ENCODE assay signal across 15 cellular contexts in the genomic region with DNA sequence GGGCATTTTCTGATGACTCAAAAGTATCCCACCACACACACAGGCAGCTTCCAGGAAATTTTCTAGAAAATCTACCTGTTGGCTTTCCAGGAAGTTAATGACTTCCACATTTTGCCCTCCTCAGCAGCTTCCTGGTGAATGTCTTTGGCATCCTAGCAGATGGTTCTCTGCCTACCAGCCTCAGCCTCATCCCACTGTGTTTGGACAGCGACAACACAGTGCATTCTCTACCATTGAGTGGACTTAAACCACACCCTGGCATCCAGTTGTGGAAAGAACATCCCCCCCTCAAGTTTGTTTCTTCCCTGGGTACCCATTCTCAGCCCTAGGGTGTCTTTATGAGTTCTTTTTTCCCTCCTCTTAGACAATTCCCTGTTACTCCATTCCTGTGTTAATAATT. TPM values are rescaled to one million over a fixed set of nuclear protein-coding genes. Genes with fewer than 3 reads are reported as not detected.
A peak's percentile ranks its signal among the peaks of the same experiment; 100 is the strongest.
DNase-seq lines count a peak whose midpoint lies in the region; ATAC-seq and TF ChIP-seq lines count a peak whose summit lies in the region.
"Had no signal": no experiment of that assay in that cellular context is flagged by ENCODE, and none has a peak within 500 bp of the region (broad histone marks: within the 10 kb centered on the region; RNA-seq: fewer than 3 reads in every experiment).

No MANE protein-coding gene starts in this region.

- H3K14ac ChIP-seq in trophoblast cell (ENCODE audit: low read length): no peak overlapping the region

- no peak overlapping the region for H3K18ac ChIP-seq in trophoblast cell (ENCODE audit: low read length)

- peak; percentile 27 for DNase-seq in AG10803 (ENCODE audit: low read depth)
- DNase-seq in PC-3: peak; percentile 52
- no peak for DNase-seq in trophoblast cell
- DNase-seq in NCI-H1048 (lab: John Stamatoyannopoulos, UW): no peak
- no peak for DNase-seq in Karpas-422
- DNase-seq in T-helper 1 cell: no peak
- DNase-seq: CD4-positive, CD25-positive, alpha-beta regulatory T cell; DMS53; GOT3; H9; HFFc6 had no signal

- no TSS peak for BruUV-seq in PC-3 (replicated peaks; lab: Mats Ljungman, UMichigan)

- no peak overlapping the region for H4K12ac ChIP-seq in trophoblast cell (ENCODE audit: low read depth, low read length)

- TF ChIP-seq CTCF in AG10803 (conservative IDR thresholded peaks at IDR 0.05; ENCODE audit: low read length): no peak
- TF ChIP-seq CTCF in HEK293 (tag by site-specific recombination; IDR thresholded peaks at IDR 0.05): no peak
- no peak for TF ChIP-seq CTCF in PC-3 (conservative IDR thresholded peaks at IDR 0.05; ENCODE audit: low read depth, low read length)

- H3K23ac ChIP-seq in trophoblast cell (ENCODE audit: low read length): no peak overlapping the region

- CTCF ChIA-PET in HEK293 (lab: Yijun Ruan, JAX): no interaction called here
- CTCF ChIA-PET in PC-3 (lab: Charles Lee): no interaction called here

- no peak overlapping the region for H2BK120ac ChIP-seq in trophoblast cell (ENCODE audit: insufficient read depth, low read length, poor library complexity)

- H4K8ac ChIP-seq in trophoblast cell (ENCODE audit: low read depth, low read length): peak overlapping the region; percentile 18

- no CpG with 5 or more reads among the region's 1 CpG for WGBS in trophoblast cell (ENCODE audit: extremely low coverage, insufficient coverage, insufficient read length)

- ATAC-seq in PC-3: peak; percentile 53
- ATAC-seq: HepG2 had no signal

- POLR2A ChIA-PET in HEK293 (lab: Yijun Ruan, JAX): no interaction called here
- POLR2A ChIA-PET in PC-3 (lab: Charles Lee; ENCODE audit: unreplicated experiment): no interaction called here

- H3K4ac ChIP-seq in trophoblast cell (ENCODE audit: low read depth, low read length): no peak overlapping the region

- intact Hi-C loops in PC-3 (cut with micrococcal nuclease): no loop called here

- H3F3A ChIP-seq in PC-3 (ENCODE audit: low read length, unreplicated experiment): no peaks in the 10 kb centered on the region

- H3K79me2 ChIP-seq in PC-3 (ENCODE audit: low read length) (no peaks in the 10 kb centered on the region), trophoblast cell (ENCODE audit: control insufficient read depth, insufficient read depth, low read length, poor library complexity) (no peaks in the 10 kb centered on the region), Karpas-422 (ENCODE audit: low read length) (no peaks in the 10 kb centered on the region)

- peak overlapping the region; percentile 45 for H4K91ac ChIP-seq in trophoblast cell (ENCODE audit: low read depth, low read length)

- no peak overlapping the region for H2AFZ ChIP-seq in PC-3 (ENCODE audit: low read length)
- no peak overlapping the region for H2AFZ ChIP-seq in trophoblast cell (ENCODE audit: insufficient read depth, low read length, poor library complexity)
- H2AFZ ChIP-seq in Karpas-422 (ENCODE audit: low read length): no peak overlapping the region

- H2BK12ac ChIP-seq in trophoblast cell (ENCODE audit: low read length): peak overlapping the region; percentile 72

- H3K27ac ChIP-seq in HEK293 (ENCODE audit: extremely low read depth, low read depth, low read length) (no peak overlapping the region), PC-3 (ENCODE audit: low read length) (no peak overlapping the region), trophoblast cell (ENCODE audit: low read depth, low read length) (peak overlapping the region; percentile 24), Karpas-422 (ENCODE audit: low read length) (no peak overlapping the region)
- H3K27ac ChIP-seq: 22Rv1; BLaER1 treated with 17β-estradiol and CSF1 and Interleukin-3, amounts not matched to agents 10 nM and 100 nM had no signal

- H3K9me2 ChIP-seq in PC-3 (replicated peaks; ENCODE audit: low read length) (no peaks in the 10 kb centered on the region), Karpas-422 (replicated peaks; ENCODE audit: insufficient read depth, low read length) (no peaks in the 10 kb centered on the region)

- H4K20me1 ChIP-seq in PC-3 (ENCODE audit: low read length): no peaks in the 10 kb centered on the region
- no peaks in the 10 kb centered on the region for H4K20me1 ChIP-seq in Karpas-422 (ENCODE audit: insufficient read depth, low read depth, low read length)
- H4K20me1 ChIP-seq: BLaER1 treated with 17β-estradiol and CSF1 and Interleukin-3, amounts not matched to agents 10 nM and 100 nM had no signal

- H3K4me1 ChIP-seq in HEK293 (ENCODE audit: control insufficient read depth, insufficient read depth, low read length) (no peaks in the 10 kb centered on the region), PC-3 (ENCODE audit: insufficient read depth, low read length) (peaks cover 5% of the 10 kb centered on the region; the same call in 1 of the 2 replicates), trophoblast cell (ENCODE audit: control insufficient read depth in 1 of 2, insufficient read depth in 2 of 2, low read length in 2 of 2) (peaks cover 3 to 11% of the 10 kb centered on the region in 2 experiments), Karpas-422 (ENCODE audit: low read length) (no peaks in the 10 kb centered on the region)

- no peaks in the 10 kb centered on the region for H3K27me3 ChIP-seq in PC-3 (ENCODE audit: low read length)
- H3K27me3 ChIP-seq in trophoblast cell (ENCODE audit: insufficient read depth, low read length): no peaks in the 10 kb centered on the region
- H3K27me3 ChIP-seq in Karpas-422 (ENCODE audit: low read length): no peaks in the 10 kb centered on the region
- H3K27me3 ChIP-seq: BLaER1 treated with 17β-estradiol and CSF1 and Interleukin-3, amounts not matched to agents 10 nM and 100 nM had no signal

- H3K79me1 ChIP-seq in trophoblast cell (ENCODE audit: low read length): peaks cover 5% of the 10 kb centered on the region

- H3K36me3 ChIP-seq in HEK293 (ENCODE audit: control insufficient read depth in 2 of 2, insufficient read depth in 1 of 2, low read length in 2 of 2): no peaks in the 10 kb centered on the region
- H3K36me3 ChIP-seq in PC-3 (ENCODE audit: low read depth, low read length): no peaks in the 10 kb centered on the region
- H3K36me3 ChIP-seq in trophoblast cell (ENCODE audit: control insufficient read depth in 1 of 2, insufficient read depth in 2 of 2, low read length in 2 of 2): no peaks in the 10 kb centered on the region
- no peaks in the 10 kb centered on the region for H3K36me3 ChIP-seq in Karpas-422 (ENCODE audit: insufficient read depth, low read length)
- H3K36me3 ChIP-seq: BLaER1 treated with 17β-estradiol and CSF1 and Interleukin-3, amounts not matched to agents 10 nM and 100 nM had no signal

- H3K4me3 ChIP-seq in AG10803 (ENCODE audit: low read length) (no peak overlapping the region), HEK293 (ENCODE audit: low read depth, low read length) (no peak overlapping the region), PC-3 (ENCODE audit: low read length) (no peak overlapping the region), trophoblast cell (ENCODE audit: low read depth, low read length) (no peak overlapping the region), Karpas-422 (ENCODE audit: low read length) (no peak overlapping the region)
- H3K4me3 ChIP-seq: BLaER1 treated with 17β-estradiol and CSF1 and Interleukin-3, amounts not matched to agents 10 nM and 100 nM had no signal

- H2BK5ac ChIP-seq in trophoblast cell (ENCODE audit: low read depth, low read length, poor library complexity): peak overlapping the region; percentile 23

- H3K4me2 ChIP-seq in PC-3 (ENCODE audit: low read length) (no peak overlapping the region), trophoblast cell (ENCODE audit: low read length) (no peak overlapping the region), Karpas-422 (ENCODE audit: low read depth, low read length, poor library complexity, severe bottlenecking) (no peak overlapping the region)
- H3K4me2 ChIP-seq: BLaER1 treated with 17β-estradiol and CSF1 and Interleukin-3, amounts not matched to agents 10 nM and 100 nM had no signal

- H3K9ac ChIP-seq in PC-3 (ENCODE audit: low read length): no peak overlapping the region
- H3K9ac ChIP-seq in trophoblast cell (ENCODE audit: low read length): no peak overlapping the region
- H3K9ac ChIP-seq in Karpas-422 (ENCODE audit: low read length): no peak overlapping the region
- H3K9ac ChIP-seq: BLaER1 treated with 17β-estradiol and CSF1 and Interleukin-3, amounts not matched to agents 10 nM and 100 nM had no signal

- H3K9me3 ChIP-seq in HEK293 (ENCODE audit: control insufficient read depth, insufficient read depth, low read depth, low read length) (no peaks in the 10 kb centered on the region), PC-3 (ENCODE audit: low read length) (no peaks in the 10 kb centered on the region), trophoblast cell (ENCODE audit: insufficient read depth, low read depth, low read length) (no peaks in the 10 kb centered on the region), Karpas-422 (ENCODE audit: low read length) (no peaks in the 10 kb centered on the region)

- H2AK5ac ChIP-seq in trophoblast cell (ENCODE audit: low read length): no peak overlapping the region

TF ChIP-seq in HEK293, 187 proteins besides CTCF, POLR2A, EP300 and RAD21 (continues in another document):
- TF ChIP-seq ZNF433 (tag by site-specific recombination; IDR thresholded peaks at IDR 0.05; ENCODE audit: low read depth) (no peak), ZNF777 (tag by site-specific recombination; IDR thresholded peaks at IDR 0.05; ENCODE audit: borderline replicate concordance) (no peak)

RNA-seq across cellular contexts. Expression of a gene that starts 50.8 kb away (rescaled TPM):
- total RNA-seq in PC-3 (2014; rRNA removed): not detected in 2 replicates
- polyA plus RNA-seq in trophoblast cell (2013): 0.19 and 0.26 TPM in 2 replicates
- total RNA-seq in Karpas-422 (2014; rRNA removed; shearing (Covaris generic); ENCODE audit: low replicate concordance): not detected in 2 replicates
- total RNA-seq: CD4-positive, CD25-positive, alpha-beta regulatory T cell; HepG2; HFFc6 had no signal
- polyA plus RNA-seq: CD4-positive, CD25-positive, alpha-beta regulatory T cell; HepG2 had no signal

Comparison
In these comparisons a context has a peak if more than half of its experiments do, and no peak if none do; other contexts are left out.
1. DNase-seq: peak in AG10803 (single experiment) and PC-3 (single experiment); none in trophoblast cell (0 of 2), NCI-H1048 (single experiment), Karpas-422 (single experiment) and T-helper 1 cell (0 of 5).